20 cellular contexts compared by ENCODE assay signal in genomic region chr1:51442198-51442597, GRCh38.
DNase-seq lines count a peak whose midpoint lies in the region; ATAC-seq, FAIRE-seq and TF ChIP-seq lines count a peak whose summit lies in the region.
"Had no signal": no experiment of that assay in that cellular context is flagged by ENCODE, and none has a peak within 500 bp of the region (broad histone marks: within the 10 kb centered on the region; RNA-seq: fewer than 3 reads in every experiment).

No MANE protein-coding gene starts in this region.

- no peaks in the 10 kb centered on the region for H3K27me3 Mint-ChIP-seq in activated CD8-positive, alpha-beta T cell treated with anti-CD3 and anti-CD28 coated beads, Interleukin-2, amount 10 ng/mL, durations not matched to agents 7 days and 5 days (ENCODE audit: low read depth)
- H3K27me3 Mint-ChIP-seq in memory B cell, result no peaks in the 10 kb centered on the region
- H3K27me3 Mint-ChIP-seq: activated B cell treated with CpG ODN at 0.5 μM for 24 hours, brain had no signal

- CTCF ChIA-PET in HEK293T (lab: Yijun Ruan, JAX), result no interaction called here
- CTCF ChIA-PET in activated CD8-positive, alpha-beta T cell treated with anti-CD3 and anti-CD28 coated beads, Interleukin-2, amount 10 ng/mL, durations not matched to agents 7 days and 5 days (lab: Charles Lee), result interaction anchor here (0.9 kb wide), 1 partner anchor 32 kb away, joined by 3 read pairs; no protein-coding TSS in a partner anchor

- DNase-seq in GM19239 (ENCODE audit: insufficient read length, low spot score), result no peak
- DNase-seq in HEK293T (ENCODE audit: extremely low spot score), result no peak
- no peak for DNase-seq in activated CD8-positive, alpha-beta T cell treated with anti-CD3 and anti-CD28 coated beads, Interleukin-2, amount 10 ng/mL, durations not matched to agents 7 days and 5 days
- no peak for DNase-seq in memory B cell (ENCODE audit: low spot score in 2 of 2)
- no peak for DNase-seq in omental fat pad (ENCODE audit: low spot score)
- no peak for DNase-seq in GM20000 (ENCODE audit: low spot score)
- DNase-seq: activated B cell treated with CpG ODN at 0.5 μM for 24 hours; activated effector memory CD4-positive, alpha-beta T cell treated with Interleukin-2 at 50 U/mL for 16 hours; DMS79; NCI-H1105; NCI-H2081 treated with DMSO at 0.1 percent for 48 hours; NCI-H446 treated with DMSO at 0.1 percent for 48 hours; NK-92 treated with Interleukin-12 subunit alpha and Interleukin-12 subunit beta, amount 100 ng/mL, for 24 hours; nucleus accumbens; stimulated activated CD4-positive, alpha-beta T cell treated with anti-CD3 and anti-CD28 coated beads, Interleukin-12 subunit alpha, Interleukin-12 subunit beta, amount 100 ng/mL, for 4 hours; T1000 had no signal

- peaks cover 51% of the 10 kb centered on the region for H3K36me3 Mint-ChIP-seq in activated CD8-positive, alpha-beta T cell treated with anti-CD3 and anti-CD28 coated beads, Interleukin-2, amount 10 ng/mL, durations not matched to agents 7 days and 5 days (ENCODE audit: low read depth)
- H3K36me3 Mint-ChIP-seq in memory B cell, result peaks cover 28% of the 10 kb centered on the region

- H3K27ac Mint-ChIP-seq in activated CD8-positive, alpha-beta T cell treated with anti-CD3 and anti-CD28 coated beads, Interleukin-2, amount 10 ng/mL, durations not matched to agents 7 days and 5 days, result peak overlapping the region; percentile 77
- peak overlapping the region; percentile 55 for H3K27ac Mint-ChIP-seq in memory B cell
- H3K27ac Mint-ChIP-seq: activated B cell treated with CpG ODN at 0.5 μM for 24 hours had no signal

- H3K9me3 Mint-ChIP-seq in activated CD8-positive, alpha-beta T cell treated with anti-CD3 and anti-CD28 coated beads, Interleukin-2, amount 10 ng/mL, durations not matched to agents 7 days and 5 days (ENCODE audit: insufficient read depth), result no peaks in the 10 kb centered on the region
- H3K9me3 Mint-ChIP-seq in memory B cell, result no peaks in the 10 kb centered on the region
- H3K9me3 Mint-ChIP-seq: activated B cell treated with CpG ODN at 0.5 μM for 24 hours, brain had no signal

- no peak for ATAC-seq in activated CD8-positive, alpha-beta T cell treated with anti-CD3 and anti-CD28 coated beads, Interleukin-2, amount 10 ng/mL, durations not matched to agents 7 days and 5 days
- no peak for ATAC-seq in memory B cell (ENCODE audit: low read depth)
- ATAC-seq in omental fat pad (ENCODE audit: low FRiP score), result no peak
- no peak for ATAC-seq in esophagus mucosa
- ATAC-seq in HG02678 (IDR thresholded peaks at IDR 0.05; ENCODE audit: unreplicated experiment), result no peak

- H3K4me3 Mint-ChIP-seq in activated CD8-positive, alpha-beta T cell treated with anti-CD3 and anti-CD28 coated beads, Interleukin-2, amount 10 ng/mL, durations not matched to agents 7 days and 5 days, result no peak overlapping the region
- no peak overlapping the region for H3K4me3 Mint-ChIP-seq in memory B cell
- H3K4me3 Mint-ChIP-seq: activated B cell treated with CpG ODN at 0.5 μM for 24 hours, brain had no signal

- peaks cover 31% of the 10 kb centered on the region for H3K4me1 Mint-ChIP-seq in activated CD8-positive, alpha-beta T cell treated with anti-CD3 and anti-CD28 coated beads, Interleukin-2, amount 10 ng/mL, durations not matched to agents 7 days and 5 days (ENCODE audit: low read depth)
- no peaks in the 10 kb centered on the region for H3K4me1 Mint-ChIP-seq in memory B cell
- H3K4me1 Mint-ChIP-seq: brain had no signal

- no peak for TF ChIP-seq CTCF in omental fat pad (IDR thresholded peaks at IDR 0.05)
- TF ChIP-seq CTCF in GM20000 (IDR thresholded peaks at IDR 0.05; ENCODE audit: extremely low read depth, missing control alignments), result no peak

- peak; percentile 18 for FAIRE-seq in GM19239 (lab: Jason Lieb, UNC)
- FAIRE-seq: GM12892 had no signal

- POLR2A ChIA-PET in HEK293T (lab: Yijun Ruan, JAX), result no interaction called here
- POLR2A ChIA-PET in activated CD8-positive, alpha-beta T cell treated with anti-CD3 and anti-CD28 coated beads, Interleukin-2, amount 10 ng/mL, durations not matched to agents 7 days and 5 days (lab: Charles Lee), result interaction anchor here (0.7 kb wide), 1 partner anchor 92 kb away, joined by 3 read pairs; no protein-coding TSS in a partner anchor

TF ChIP-seq in HEK293T, 16 proteins besides CTCF, POLR2A, EP300 and RAD21:
- no peak for TF ChIP-seq L3MBTL2 (conservative IDR thresholded peaks at IDR 0.05)
- TF ChIP-seq BHLHE40 (IDR thresholded peaks at IDR 0.05; ENCODE audit: borderline replicate concordance), result no peak
- TF ChIP-seq PKNOX1 (IDR thresholded peaks at IDR 0.05), result peak; percentile 61; the same call in 1 of the 2 replicates
